Comparison of ENCODE assay signal across 1 cellular context in the genomic region with DNA sequence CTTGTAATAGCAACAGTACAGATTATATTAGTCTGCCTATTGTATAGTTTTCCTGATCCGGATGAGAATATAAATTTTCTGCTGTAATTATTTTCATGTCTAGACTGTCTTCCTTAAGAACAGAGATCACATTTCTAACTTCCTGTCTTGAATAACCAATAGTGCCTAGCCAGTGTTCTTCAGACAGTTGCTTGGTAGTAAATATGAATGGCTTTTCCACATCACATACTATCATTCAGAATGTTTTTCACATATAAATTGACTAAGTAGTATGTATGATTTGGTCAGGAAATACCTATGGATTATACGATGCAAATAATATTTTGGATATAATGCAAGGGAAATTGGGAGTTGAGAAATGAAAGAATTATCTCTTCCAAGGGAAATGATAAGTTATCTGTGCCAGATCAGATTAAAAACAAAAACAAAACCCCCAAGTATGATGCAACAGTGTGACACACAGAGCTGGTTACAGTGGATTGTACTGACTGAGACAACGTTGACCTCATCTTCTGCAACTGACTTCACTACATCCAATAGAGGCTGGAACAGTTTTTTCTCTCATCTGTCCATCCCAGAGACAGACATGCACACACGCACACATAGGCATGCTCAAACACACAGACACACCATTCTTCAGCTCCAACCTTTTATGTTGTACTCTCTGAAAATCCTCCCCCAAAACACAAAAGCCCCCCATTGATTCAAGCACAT.
TF ChIP-seq lines count a peak whose summit lies in the region.

No MANE protein-coding gene starts in this region.

TF ChIP-seq in K562, 482 proteins besides CTCF, POLR2A, EP300 and RAD21 (continued from another document and continues in another):
- TF ChIP-seq, protein P1, sequence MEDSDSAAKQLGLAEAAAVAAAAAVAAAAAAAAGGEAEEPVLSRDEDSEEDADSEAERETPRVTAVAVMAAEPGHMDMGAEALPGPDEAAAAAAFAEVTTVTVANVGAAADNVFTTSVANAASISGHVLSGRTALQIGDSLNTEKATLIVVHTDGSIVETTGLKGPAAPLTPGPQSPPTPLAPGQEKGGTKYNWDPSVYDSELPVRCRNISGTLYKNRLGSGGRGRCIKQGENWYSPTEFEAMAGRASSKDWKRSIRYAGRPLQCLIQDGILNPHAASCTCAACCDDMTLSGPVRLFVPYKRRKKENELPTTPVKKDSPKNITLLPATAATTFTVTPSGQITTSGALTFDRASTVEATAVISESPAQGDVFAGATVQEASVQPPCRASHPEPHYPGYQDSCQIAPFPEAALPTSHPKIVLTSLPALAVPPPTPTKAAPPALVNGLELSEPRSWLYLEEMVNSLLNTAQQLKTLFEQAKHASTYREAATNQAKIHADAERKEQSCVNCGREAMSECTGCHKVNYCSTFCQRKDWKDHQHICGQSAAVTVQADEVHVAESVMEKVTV (CRISPR knock-in tag; IDR thresholded peaks at IDR 0.05), result 0 out of 2 replicates have a peak, but pooled peaks have one; percentile 31
- TF ChIP-seq HDAC1 (IDR thresholded peaks at IDR 0.05) (no peak), HDGF (IDR thresholded peaks at IDR 0.05) (no peak), PTRF (tag; IDR thresholded peaks at IDR 0.05) (no peak), CREM (IDR thresholded peaks at IDR 0.05; ENCODE audit: low read depth) (0 out of 2 replicates have a peak, but pooled peaks have one; percentile 24), CEBPZ (IDR thresholded peaks at IDR 0.05; ENCODE audit: borderline replicate concordance, low read depth, low read length) (no peak), EP400 (IDR thresholded peaks at IDR 0.05) (0 out of 2 replicates have a peak, but pooled peaks have one; percentile 27), ZNF197 (CRISPR knock-in tag; IDR thresholded peaks at IDR 0.05; ENCODE audit: low read depth) (no peak), ZNF444 (CRISPR knock-in tag; IDR thresholded peaks at IDR 0.05) (no peak), CEBPG (CRISPR knock-in tag; IDR thresholded peaks at IDR 0.05) (peak; percentile 97), CEBPG (tag; conservative IDR thresholded peaks at IDR 0.05 in 1 of 2, IDR thresholded peaks at IDR 0.05 in 1 of 2) (peak; percentile 99 to 100), GTF3C2 (IDR thresholded peaks at IDR 0.05; ENCODE audit: borderline replicate concordance, extremely low read depth, insufficient read length) (no peak), SMAD3 (CRISPR knock-in tag; conservative IDR thresholded peaks at IDR 0.05) (no peak), NCOA2 (IDR thresholded peaks at IDR 0.05; ENCODE audit: partially characterized antibody in 2 of 2) (no peak), TCF7 (IDR thresholded peaks at IDR 0.05; ENCODE audit: borderline replicate concordance) (no peak), ARID1B (IDR thresholded peaks at IDR 0.05) (peak; percentile 59), MAFG (tag; conservative IDR thresholded peaks at IDR 0.05) (no peak), ZNF551 (CRISPR knock-in tag; IDR thresholded peaks at IDR 0.05) (no peak), PHF21A (IDR thresholded peaks at IDR 0.05; ENCODE audit: borderline replicate concordance, low read depth) (no peak), MYBL2 (IDR thresholded peaks at IDR 0.05; ENCODE audit: low read depth) (no peak), MYBL2 (CRISPR knock-in tag; IDR thresholded peaks at IDR 0.05; ENCODE audit: borderline replicate concordance) (no peak), AFF1 (IDR thresholded peaks at IDR 0.05; ENCODE audit: low read depth in 1 of 2, partially characterized antibody in 2 of 2) (peak in 1 of 2 experiments; percentile 64), NR2F6 (CRISPR knock-in tag; IDR thresholded peaks at IDR 0.05) (no peak), CC2D1A (IDR thresholded peaks at IDR 0.05) (no peak), ZNF41 (CRISPR knock-in tag; conservative IDR thresholded peaks at IDR 0.05) (0 out of 2 replicates have a peak, but pooled peaks have one; percentile 21), KDM2B (CRISPR knock-in tag; IDR thresholded peaks at IDR 0.05) (no peak), E2F5 (CRISPR knock-in tag; IDR thresholded peaks at IDR 0.05) (no peak), ZBTB34 (CRISPR knock-in tag; IDR thresholded peaks at IDR 0.05) (no peak), MAFK (IDR thresholded peaks at IDR 0.05; ENCODE audit: low read length) (no peak), ZFP30 (CRISPR knock-in tag; IDR thresholded peaks at IDR 0.05; ENCODE audit: borderline replicate concordance) (no peak), RUNX1 (IDR thresholded peaks at IDR 0.05; ENCODE audit: low read depth) (no peak), CXXC5 (CRISPR knock-in tag; IDR thresholded peaks at IDR 0.05) (peak; percentile 72), RBM22 (IDR thresholded peaks at IDR 0.05; ENCODE audit: low read depth, low read length, poor library complexity, severe bottlenecking) (no peak), SMARCE1 (IDR thresholded peaks at IDR 0.05) (peak; percentile 76; the same call in 1 of the 2 replicates), RNF2 (IDR thresholded peaks at IDR 0.05) (no peak; the same call in 1 of the 2 replicates), ZSCAN29 (IDR thresholded peaks at IDR 0.05) (no peak), XRCC4 (IDR thresholded peaks at IDR 0.05; ENCODE audit: extremely low read depth, insufficient read depth, insufficient read length) (no peak)
- TF ChIP-seq, protein P2, sequence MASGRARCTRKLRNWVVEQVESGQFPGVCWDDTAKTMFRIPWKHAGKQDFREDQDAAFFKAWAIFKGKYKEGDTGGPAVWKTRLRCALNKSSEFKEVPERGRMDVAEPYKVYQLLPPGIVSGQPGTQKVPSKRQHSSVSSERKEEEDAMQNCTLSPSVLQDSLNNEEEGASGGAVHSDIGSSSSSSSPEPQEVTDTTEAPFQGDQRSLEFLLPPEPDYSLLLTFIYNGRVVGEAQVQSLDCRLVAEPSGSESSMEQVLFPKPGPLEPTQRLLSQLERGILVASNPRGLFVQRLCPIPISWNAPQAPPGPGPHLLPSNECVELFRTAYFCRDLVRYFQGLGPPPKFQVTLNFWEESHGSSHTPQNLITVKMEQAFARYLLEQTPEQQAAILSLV (tag; IDR thresholded peaks at IDR 0.05), result peak; percentile 95
- TF ChIP-seq, protein P3, sequence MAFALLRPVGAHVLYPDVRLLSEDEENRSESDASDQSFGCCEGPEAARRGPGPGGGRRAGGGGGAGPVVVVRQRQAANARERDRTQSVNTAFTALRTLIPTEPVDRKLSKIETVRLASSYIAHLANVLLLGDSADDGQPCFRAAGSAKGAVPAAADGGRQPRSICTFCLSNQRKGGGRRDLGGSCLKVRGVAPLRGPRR (CRISPR knock-in tag; IDR thresholded peaks at IDR 0.05), result 0 out of 2 replicates have a peak, but pooled peaks have one; percentile 6
- TF ChIP-seq, protein P4, sequence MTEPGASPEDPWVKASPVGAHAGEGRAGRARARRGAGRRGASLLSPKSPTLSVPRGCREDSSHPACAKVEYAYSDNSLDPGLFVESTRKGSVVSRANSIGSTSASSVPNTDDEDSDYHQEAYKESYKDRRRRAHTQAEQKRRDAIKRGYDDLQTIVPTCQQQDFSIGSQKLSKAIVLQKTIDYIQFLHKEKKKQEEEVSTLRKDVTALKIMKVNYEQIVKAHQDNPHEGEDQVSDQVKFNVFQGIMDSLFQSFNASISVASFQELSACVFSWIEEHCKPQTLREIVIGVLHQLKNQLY (CRISPR knock-in tag; conservative IDR thresholded peaks at IDR 0.05), result no peak
- TF ChIP-seq, protein P5, sequence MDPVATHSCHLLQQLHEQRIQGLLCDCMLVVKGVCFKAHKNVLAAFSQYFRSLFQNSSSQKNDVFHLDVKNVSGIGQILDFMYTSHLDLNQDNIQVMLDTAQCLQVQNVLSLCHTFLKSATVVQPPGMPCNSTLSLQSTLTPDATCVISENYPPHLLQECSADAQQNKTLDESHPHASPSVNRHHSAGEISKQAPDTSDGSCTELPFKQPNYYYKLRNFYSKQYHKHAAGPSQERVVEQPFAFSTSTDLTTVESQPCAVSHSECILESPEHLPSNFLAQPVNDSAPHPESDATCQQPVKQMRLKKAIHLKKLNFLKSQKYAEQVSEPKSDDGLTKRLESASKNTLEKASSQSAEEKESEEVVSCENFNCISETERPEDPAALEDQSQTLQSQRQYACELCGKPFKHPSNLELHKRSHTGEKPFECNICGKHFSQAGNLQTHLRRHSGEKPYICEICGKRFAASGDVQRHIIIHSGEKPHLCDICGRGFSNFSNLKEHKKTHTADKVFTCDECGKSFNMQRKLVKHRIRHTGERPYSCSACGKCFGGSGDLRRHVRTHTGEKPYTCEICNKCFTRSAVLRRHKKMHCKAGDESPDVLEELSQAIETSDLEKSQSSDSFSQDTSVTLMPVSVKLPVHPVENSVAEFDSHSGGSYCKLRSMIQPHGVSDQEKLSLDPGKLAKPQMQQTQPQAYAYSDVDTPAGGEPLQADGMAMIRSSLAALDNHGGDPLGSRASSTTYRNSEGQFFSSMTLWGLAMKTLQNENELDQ (CRISPR knock-in tag; IDR thresholded peaks at IDR 0.05; ENCODE audit: borderline replicate concordance), result no peak
